8 cellular contexts compared by ENCODE assay signal in genomic region chr19:58542641-58543372, GRCh38. TPM values are rescaled to one million over a fixed set of nuclear protein-coding genes. Genes with fewer than 3 reads are reported as not detected.
A peak's percentile ranks its signal among the peaks of the same experiment; 100 is the strongest.
DNase-seq lines count a peak whose midpoint lies in the region; ATAC-seq and TF ChIP-seq lines count a peak whose summit lies in the region.
"Not testable (repeated sequence)": the region's sequence is repeated elsewhere in the genome, so short reads cannot be mapped to it uniquely, and the experiment has no call there.

No MANE protein-coding gene starts in this region.

- H3K9me3 ChIP-seq in BLaER1; HUES6 (ENCODE audit: control insufficient read depth, insufficient read depth, low read depth, low read length); esophagus muscularis mucosa; lung (ENCODE audit: control insufficient read depth in 2 of 2, insufficient read depth in 1 of 2, low read length in 1 of 2); tibial artery: not testable (repeated sequence)

- TF ChIP-seq POLR2A in esophagus muscularis mucosa (IDR thresholded peaks at IDR 0.05; ENCODE audit: low read depth): not testable (repeated sequence)

- H3K4me1 ChIP-seq in BLaER1 (peaks cover 51% of the 10 kb centered on the region), HUES6 (ENCODE audit: control insufficient read depth, insufficient read depth, low read length) (peaks cover 11% of the 10 kb centered on the region), esophagus muscularis mucosa (peaks cover 37 to 45% (median 42%) of the 10 kb centered on the region in 4 donors), lung (ENCODE audit: control insufficient read depth in 2 of 2, insufficient read depth in 2 of 2, low read length in 2 of 2) (peaks cover 10 to 16% of the 10 kb centered on the region in 2 donors), tibial artery (peaks cover 4 to 45% (median 31%) of the 10 kb centered on the region in 4 donors)

- peak overlapping the region; percentile 86 for H3K4me2 ChIP-seq in BLaER1

- not testable (repeated sequence) for H3K9me3 Mint-ChIP-seq in T-helper 2 cell treated with Interferon-gamma antibody and Interleukin-4, amounts not matched to agents 5 μg/mL and 100 μg/mL, for 36 hours; activated naive CD8-positive, alpha-beta T cell treated with anti-CD3 and anti-CD28 coated beads, Interleukin-2, amount 50 U/mL, for 24 hours; progenitor cell of endocrine pancreas (ENCODE audit: low read depth)

- peaks cover 35% of the 10 kb centered on the region for H4K20me1 ChIP-seq in BLaER1

- H3K27ac Mint-ChIP-seq in T-helper 2 cell treated with Interferon-gamma antibody and Interleukin-4, amounts not matched to agents 5 μg/mL and 100 μg/mL, for 36 hours: not testable (repeated sequence)
- peak overlapping the region; percentile 39 for H3K27ac Mint-ChIP-seq in activated naive CD8-positive, alpha-beta T cell treated with anti-CD3 and anti-CD28 coated beads, Interleukin-2, amount 50 U/mL, for 24 hours
- peak overlapping the region; percentile 62 for H3K27ac Mint-ChIP-seq in progenitor cell of endocrine pancreas

- H3K9ac ChIP-seq in BLaER1; HUES6 (ENCODE audit: low read length): not testable (repeated sequence)

- not testable (repeated sequence) for DNase-seq in T-helper 2 cell treated with Interferon-gamma antibody and Interleukin-4, amounts not matched to agents 5 μg/mL and 100 μg/mL, for 36 hours (ENCODE audit: low spot score); activated naive CD8-positive, alpha-beta T cell treated with anti-CD3 and anti-CD28 coated beads, Interleukin-2, amount 50 U/mL, for 24 hours; esophagus muscularis mucosa (ENCODE audit: extremely low spot score); lung (ENCODE audit: low spot score); progenitor cell of endocrine pancreas (ENCODE audit: low spot score, unreplicated experiment); tibial artery

- peaks cover 26% of the 10 kb centered on the region for H3K36me3 Mint-ChIP-seq in T-helper 2 cell treated with Interferon-gamma antibody and Interleukin-4, amounts not matched to agents 5 μg/mL and 100 μg/mL, for 36 hours (ENCODE audit: low read depth)
- peaks cover 30% of the 10 kb centered on the region for H3K36me3 Mint-ChIP-seq in activated naive CD8-positive, alpha-beta T cell treated with anti-CD3 and anti-CD28 coated beads, Interleukin-2, amount 50 U/mL, for 24 hours (ENCODE audit: low read depth)
- peaks cover 10% of the 10 kb centered on the region for H3K36me3 Mint-ChIP-seq in progenitor cell of endocrine pancreas (ENCODE audit: insufficient read depth)

- peak overlapping the region; percentile 36 for H3K4me3 Mint-ChIP-seq in T-helper 2 cell treated with Interferon-gamma antibody and Interleukin-4, amounts not matched to agents 5 μg/mL and 100 μg/mL, for 36 hours
- H3K4me3 Mint-ChIP-seq in activated naive CD8-positive, alpha-beta T cell treated with anti-CD3 and anti-CD28 coated beads, Interleukin-2, amount 50 U/mL, for 24 hours; progenitor cell of endocrine pancreas (ENCODE audit: low read depth): not testable (repeated sequence)

- not testable (repeated sequence) for TF ChIP-seq CTCF in esophagus muscularis mucosa (IDR thresholded peaks at IDR 0.05); lung (IDR thresholded peaks at IDR 0.05; ENCODE audit: control extremely low read depth, extremely low read depth); progenitor cell of endocrine pancreas (IDR thresholded peaks at IDR 0.05; ENCODE audit: unreplicated experiment); tibial artery (IDR thresholded peaks at IDR 0.05)

- WGBS in esophagus muscularis mucosa: 81% methylated on average over 18 of the region's 18 CpGs
- 79 to 87% methylated on average over 18 of the region's 18 CpGs for WGBS in lung, 2 donors

- not testable (repeated sequence) for ATAC-seq in activated naive CD8-positive, alpha-beta T cell treated with anti-CD3 and anti-CD28 coated beads, Interleukin-2, amount 50 U/mL, for 24 hours; lung (ENCODE audit: insufficient read depth, low FRiP score)

- intact Hi-C loops in esophagus muscularis mucosa (cut with DNase I); tibial artery (cut with DNase I; ENCODE audit: low total_unique reads): not testable (repeated sequence)

- TF ChIP-seq EP300 in esophagus muscularis mucosa (IDR thresholded peaks at IDR 0.05): not testable (repeated sequence)

- not testable (repeated sequence) for H3K27me3 ChIP-seq in BLaER1; lung (ENCODE audit: control insufficient read depth, insufficient read depth)
- H3K27me3 ChIP-seq in HUES6 (ENCODE audit: control insufficient read depth, insufficient read depth, low read length) (peaks cover 38% of the 10 kb centered on the region), esophagus muscularis mucosa (peaks cover 0 to 35% (median 11%) of the 10 kb centered on the region in 4 donors), tibial artery (peaks cover 0 to 18% of the 10 kb centered on the region in 2 donors)

- H3K27me3 Mint-ChIP-seq in T-helper 2 cell treated with Interferon-gamma antibody and Interleukin-4, amounts not matched to agents 5 μg/mL and 100 μg/mL, for 36 hours (ENCODE audit: low read depth): peaks cover 27% of the 10 kb centered on the region
- H3K27me3 Mint-ChIP-seq in activated naive CD8-positive, alpha-beta T cell treated with anti-CD3 and anti-CD28 coated beads, Interleukin-2, amount 50 U/mL, for 24 hours: peaks cover 23% of the 10 kb centered on the region
- H3K27me3 Mint-ChIP-seq in progenitor cell of endocrine pancreas: peaks cover 13% of the 10 kb centered on the region

- H3K36me3 ChIP-seq in BLaER1 (peaks cover 25% of the 10 kb centered on the region), HUES6 (ENCODE audit: control insufficient read depth, insufficient read depth, low read length) (peaks cover 29% of the 10 kb centered on the region), esophagus muscularis mucosa (peaks cover 9 to 22% (median 18%) of the 10 kb centered on the region in 4 donors), lung (ENCODE audit: control insufficient read depth in 2 of 2, insufficient read depth in 2 of 2, low read length in 2 of 2) (peaks cover 0 to 15% of the 10 kb centered on the region in 2 donors), tibial artery (peaks cover 9 to 19% (median 16%) of the 10 kb centered on the region in 3 donors)

- H3K4me1 Mint-ChIP-seq in T-helper 2 cell treated with Interferon-gamma antibody and Interleukin-4, amounts not matched to agents 5 μg/mL and 100 μg/mL, for 36 hours (ENCODE audit: low read depth): peaks cover 23% of the 10 kb centered on the region
- H3K4me1 Mint-ChIP-seq in activated naive CD8-positive, alpha-beta T cell treated with anti-CD3 and anti-CD28 coated beads, Interleukin-2, amount 50 U/mL, for 24 hours: peaks cover 41% of the 10 kb centered on the region
- H3K4me1 Mint-ChIP-seq in progenitor cell of endocrine pancreas (ENCODE audit: low read depth): peaks cover 25% of the 10 kb centered on the region

- not testable (repeated sequence) for H3K4me3 ChIP-seq in BLaER1, lung
- H3K4me3 ChIP-seq in HUES6 (ENCODE audit: low read depth, low read length) (peak overlapping the region; percentile 100; the same call in 1 of the 2 replicates), esophagus muscularis mucosa (peak overlapping the region; percentile 95 to 98 (median 96)), tibial artery (peak overlapping the region; percentile 80 to 96)

- H3K27ac ChIP-seq in BLaER1: 0 out of 2 replicates have a peak overlapping the region, but pooled peaks have one; percentile 98
- not testable (repeated sequence) for H3K27ac ChIP-seq in HUES6 (ENCODE audit: low read depth, low read length)
- peak overlapping the region; percentile 91 to 97 (median 96) for H3K27ac ChIP-seq in esophagus muscularis mucosa (replicated peaks in 1 of 4)
- peak overlapping the region; percentile 88 to 98 for H3K27ac ChIP-seq in lung (ENCODE audit: low read depth in 1 of 2, low read length in 1 of 2)
- peak overlapping the region; percentile 94 to 95 for H3K27ac ChIP-seq in tibial artery

RNA-seq across cellular contexts. Expression of gene TRIM28, which starts 1.1 kb away (rescaled TPM):
- total RNA-seq in esophagus muscularis mucosa (100 to 1,000 TPM; 152 to 319 (median 264) TPM), lung (100 to 1,000 TPM; 171 to 250 TPM), progenitor cell of endocrine pancreas (699 and 731 TPM in 2 replicates)
- 100 to 1,000 TPM; 175 to 188 TPM for polyA plus RNA-seq in lung

RNA-seq across cellular contexts. Expression of gene CHMP2A, which starts 12.1 kb away (rescaled TPM):
- total RNA-seq in esophagus muscularis mucosa: 100 to 1,000 TPM; 124 to 145 (median 141) TPM
- total RNA-seq in lung: 100 to 1,000 TPM in 1 of 2 donors, 10 to 100 TPM in 1; 87.7 to 156 TPM
- polyA plus RNA-seq in lung: 100 to 1,000 TPM; 227 to 309 TPM
- 72.2 and 81.5 TPM in 2 replicates for total RNA-seq in progenitor cell of endocrine pancreas

RNA-seq across cellular contexts. Expression of gene UBE2M, which starts 15.6 kb away (rescaled TPM):
- 10 to 100 TPM; 36.1 to 54.9 (median 45.8) TPM for total RNA-seq in esophagus muscularis mucosa
- total RNA-seq in lung: 10 to 100 TPM; 25.9 to 55.6 TPM
- 10 to 100 TPM; 55.7 to 60.7 TPM for polyA plus RNA-seq in lung
- total RNA-seq in progenitor cell of endocrine pancreas: 73.0 and 80.4 TPM in 2 replicates

RNA-seq across cellular contexts. Expression of gene ZBTB45, which starts 23.2 kb away (rescaled TPM):
- total RNA-seq in esophagus muscularis mucosa (10 to 100 TPM in 2 of 4 donors, 1 to 10 TPM in 2; 8.8 to 20.0 (median 12.1) TPM), lung (10 to 100 TPM in 1 of 2 donors, 1 to 10 TPM in 1; 6.0 to 20.2 TPM), progenitor cell of endocrine pancreas (22.3 and 22.7 TPM in 2 replicates)
- polyA plus RNA-seq in lung: 1 to 10 TPM; 7.7 to 9.6 TPM

RNA-seq across cellular contexts. Expression of gene MZF1, which starts 30.3 kb away (rescaled TPM):
- 10 to 100 TPM; 20.5 to 29.3 (median 22.4) TPM for total RNA-seq in esophagus muscularis mucosa
- total RNA-seq in lung: 10 to 100 TPM; 28.4 to 37.5 TPM
- 10 to 100 TPM; 19.2 to 31.7 TPM for polyA plus RNA-seq in lung
- total RNA-seq in progenitor cell of endocrine pancreas: 70.9 and 71.3 TPM in 2 replicates
